In the genomic region with DNA sequence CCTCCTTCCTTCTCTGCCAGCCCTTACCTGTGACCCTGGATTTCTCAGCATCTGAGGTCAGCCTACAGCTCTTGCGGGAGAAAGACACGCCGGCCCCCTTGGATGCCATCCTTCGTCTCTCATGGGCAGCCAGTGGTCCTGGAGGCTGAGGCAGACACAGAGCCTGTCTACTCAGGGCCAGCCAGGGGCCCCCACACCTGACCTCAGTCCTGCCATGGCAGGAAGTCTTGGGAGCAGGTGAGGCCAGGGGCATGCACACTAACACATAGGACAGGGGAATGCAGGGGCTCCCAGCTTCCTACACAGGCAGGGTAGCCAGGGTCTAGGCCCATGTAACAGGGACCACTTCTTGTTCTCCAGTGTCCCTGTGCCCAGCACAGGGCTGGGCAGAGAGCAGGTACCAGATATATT, we compare ENCODE assay signal across 1 cellular context.
TF ChIP-seq lines count a peak whose summit lies in the region.
"Not testable (repeated sequence)": the region's sequence is repeated elsewhere in the genome, so short reads cannot be mapped to it uniquely, and the experiment has no call there.

No MANE protein-coding gene starts in this region.

TF ChIP-seq in K562, 482 proteins besides CTCF, POLR2A, EP300 and RAD21:
- peak; percentile 70 for TF ChIP-seq RBFOX2 (IDR thresholded peaks at IDR 0.05; ENCODE audit: low read depth, low read length)
- peak; percentile 61; the same call in 1 of the 2 replicates for TF ChIP-seq IRF2 (CRISPR knock-in tag; IDR thresholded peaks at IDR 0.05)
- TF ChIP-seq POLR2AphosphoS5 (IDR thresholded peaks at IDR 0.05; ENCODE audit: control insufficient read depth, insufficient read depth, low read depth, low read length) = peak; percentile 17; the same call in 1 of the 2 replicates
- TF ChIP-seq, protein P1, sequence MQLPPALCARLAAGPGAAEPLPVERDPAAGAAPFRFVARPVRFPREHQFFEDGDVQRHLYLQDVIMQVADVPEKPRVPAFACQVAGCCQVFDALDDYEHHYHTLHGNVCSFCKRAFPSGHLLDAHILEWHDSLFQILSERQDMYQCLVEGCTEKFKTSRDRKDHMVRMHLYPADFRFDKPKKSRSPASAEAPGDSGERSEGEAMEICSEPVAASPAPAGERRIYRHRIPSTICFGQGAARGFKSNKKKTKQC (CRISPR knock-in tag; IDR thresholded peaks at IDR 0.05) = peak; percentile 62; the same call in 1 of the 2 replicates
- TF ChIP-seq FOXJ2 (tag; IDR thresholded peaks at IDR 0.05) = 0 out of 2 replicates have a peak, but pooled peaks have one; percentile 31
- TF ChIP-seq ZNF263 (CRISPR knock-in tag; IDR thresholded peaks at IDR 0.05; ENCODE audit: borderline replicate concordance) = 0 out of 2 replicates have a peak, but pooled peaks have one; percentile 16
- not testable (repeated sequence) for TF ChIP-seq TOE1 (IDR thresholded peaks at IDR 0.05; ENCODE audit: borderline replicate concordance)
- peak; percentile 91; the same call in 1 of the 2 replicates for TF ChIP-seq TOE1 (CRISPR knock-in tag; IDR thresholded peaks at IDR 0.05; ENCODE audit: borderline replicate concordance, low read depth)
- peak; percentile 23 for TF ChIP-seq POLR2B (IDR thresholded peaks at IDR 0.05; ENCODE audit: low read depth, partially characterized antibody)
- TF ChIP-seq TAF15 (IDR thresholded peaks at IDR 0.05; ENCODE audit: low read depth, low read length) = 0 out of 2 replicates have a peak, but pooled peaks have one; percentile 41
- TF ChIP-seq ZNF12 (CRISPR knock-in tag; IDR thresholded peaks at IDR 0.05) = peak; percentile 77; the same call in 1 of the 2 replicates
- TF ChIP-seq GTF2E2 (tag; IDR thresholded peaks at IDR 0.05) = 0 out of 2 replicates have a peak, but pooled peaks have one; percentile 6
- peak; percentile 50; the same call in 1 of the 2 replicates for TF ChIP-seq POLR2G (IDR thresholded peaks at IDR 0.05; ENCODE audit: low read depth, low read length)
- 0 out of 4 replicates have a peak, but pooled peaks of 1 of the 2 experiments have one; percentile 20 for TF ChIP-seq KDM4B (IDR thresholded peaks at IDR 0.05; ENCODE audit: borderline replicate concordance in 2 of 2, low read depth in 1 of 2)
- TF ChIP-seq, protein P2, sequence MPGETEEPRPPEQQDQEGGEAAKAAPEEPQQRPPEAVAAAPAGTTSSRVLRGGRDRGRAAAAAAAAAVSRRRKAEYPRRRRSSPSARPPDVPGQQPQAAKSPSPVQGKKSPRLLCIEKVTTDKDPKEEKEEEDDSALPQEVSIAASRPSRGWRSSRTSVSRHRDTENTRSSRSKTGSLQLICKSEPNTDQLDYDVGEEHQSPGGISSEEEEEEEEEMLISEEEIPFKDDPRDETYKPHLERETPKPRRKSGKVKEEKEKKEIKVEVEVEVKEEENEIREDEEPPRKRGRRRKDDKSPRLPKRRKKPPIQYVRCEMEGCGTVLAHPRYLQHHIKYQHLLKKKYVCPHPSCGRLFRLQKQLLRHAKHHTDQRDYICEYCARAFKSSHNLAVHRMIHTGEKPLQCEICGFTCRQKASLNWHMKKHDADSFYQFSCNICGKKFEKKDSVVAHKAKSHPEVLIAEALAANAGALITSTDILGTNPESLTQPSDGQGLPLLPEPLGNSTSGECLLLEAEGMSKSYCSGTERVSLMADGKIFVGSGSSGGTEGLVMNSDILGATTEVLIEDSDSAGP (CRISPR knock-in tag; IDR thresholded peaks at IDR 0.05) = peak; percentile 56
- peak; percentile 49; the same call in 1 of the 2 replicates for TF ChIP-seq NR1H2 (CRISPR knock-in tag; IDR thresholded peaks at IDR 0.05)
- TF ChIP-seq CBFB (CRISPR knock-in tag; IDR thresholded peaks at IDR 0.05) = peak; percentile 32; the same call in 1 of the 2 replicates
- peak; percentile 54 for TF ChIP-seq SAP30 (IDR thresholded peaks at IDR 0.05; ENCODE audit: borderline replicate concordance, insufficient read depth, low read depth, low read length, poor library complexity, severe bottlenecking)
